13 cellular contexts compared by ENCODE assay signal in genomic region chr14:78399316-78399889, GRCh38.
DNase-seq lines count a peak whose midpoint lies in the region; TF ChIP-seq lines count a peak whose summit lies in the region.
"Had no signal": no experiment of that assay in that cellular context is flagged by ENCODE, and none has a peak within 500 bp of the region (broad histone marks: within the 10 kb centered on the region; RNA-seq: fewer than 3 reads in every experiment).

No MANE protein-coding gene starts in this region.

- H3K36me3 Mint-ChIP-seq in activated CD4-positive, alpha-beta T cell treated with anti-CD3 and anti-CD28 coated beads, Interleukin-2, amount 10 ng/mL, durations not matched to agents 7 days and 5 days (ENCODE audit: low read depth): no peaks in the 10 kb centered on the region

- no peak for TF ChIP-seq EP300 in neural cell (conservative IDR thresholded peaks at IDR 0.05; ENCODE audit: poor library complexity, severe bottlenecking)

- no peak overlapping the region for H2AFZ ChIP-seq in neural cell (ENCODE audit: low read depth, low read length)

- no peak for TF ChIP-seq RAD21 in neural cell (conservative IDR thresholded peaks at IDR 0.05)

- no peaks in the 10 kb centered on the region for H3K27me3 Mint-ChIP-seq in activated CD4-positive, alpha-beta T cell treated with anti-CD3 and anti-CD28 coated beads, Interleukin-2, amount 10 ng/mL, durations not matched to agents 7 days and 5 days

- CTCF ChIA-PET in activated CD4-positive, alpha-beta T cell treated with anti-CD3 and anti-CD28 coated beads, Interleukin-2, amount 10 ng/mL, durations not matched to agents 7 days and 5 days (lab: Charles Lee): no interaction called here

- H3K27me3 ChIP-seq in brain microvascular endothelial cell (replicated peaks) (no peaks in the 10 kb centered on the region), neural cell (ENCODE audit: insufficient read depth, low read depth, low read length) (no peaks in the 10 kb centered on the region)
- H3K27me3 ChIP-seq: ovary, tibial artery had no signal

- no peak overlapping the region for H3K4me2 ChIP-seq in neural cell (ENCODE audit: low read length)

- H3K9ac ChIP-seq in neural cell (ENCODE audit: low read length): no peak overlapping the region

- H3K27ac Mint-ChIP-seq in activated CD4-positive, alpha-beta T cell treated with anti-CD3 and anti-CD28 coated beads, Interleukin-2, amount 10 ng/mL, durations not matched to agents 7 days and 5 days: no peak overlapping the region

- no peak overlapping the region for H3K4me3 ChIP-seq in brain microvascular endothelial cell (ENCODE audit: low read depth, low read length)
- no peak overlapping the region for H3K4me3 ChIP-seq in neural cell (ENCODE audit: low read length)
- H3K4me3 ChIP-seq: esophagus muscularis mucosa, ovary, tibial artery had no signal

- in situ Hi-C loops in brain microvascular endothelial cell (cut with HindIII; ENCODE audit: low pct_ligation_motif_present, low sequenced_read_pairs): no loop called here

- H3K9me3 Mint-ChIP-seq in activated CD4-positive, alpha-beta T cell treated with anti-CD3 and anti-CD28 coated beads, Interleukin-2, amount 10 ng/mL, durations not matched to agents 7 days and 5 days: no peaks in the 10 kb centered on the region

- no peaks in the 10 kb centered on the region for H3K9me2 ChIP-seq in neural cell (ENCODE audit: insufficient read depth, low read length)

- no peak overlapping the region for H3K4me3 Mint-ChIP-seq in activated CD4-positive, alpha-beta T cell treated with anti-CD3 and anti-CD28 coated beads, Interleukin-2, amount 10 ng/mL, durations not matched to agents 7 days and 5 days

- H3K36me3 ChIP-seq in brain microvascular endothelial cell (replicated peaks) (no peaks in the 10 kb centered on the region), neural cell (ENCODE audit: insufficient read depth, low read length) (no peaks in the 10 kb centered on the region)
- H3K36me3 ChIP-seq: esophagus muscularis mucosa, ovary, tibial artery had no signal

- no peaks in the 10 kb centered on the region for H3K4me1 Mint-ChIP-seq in activated CD4-positive, alpha-beta T cell treated with anti-CD3 and anti-CD28 coated beads, Interleukin-2, amount 10 ng/mL, durations not matched to agents 7 days and 5 days

- no peak for TF ChIP-seq CTCF in brain microvascular endothelial cell (IDR thresholded peaks at IDR 0.05; ENCODE audit: low read depth, low read length, missing control alignments)
- TF ChIP-seq CTCF in neural cell (IDR thresholded peaks at IDR 0.05; ENCODE audit: poor library complexity, severe bottlenecking): no peak

- no peaks in the 10 kb centered on the region for H3K9me3 ChIP-seq in neural cell (ENCODE audit: low read length)
- H3K9me3 ChIP-seq: esophagus muscularis mucosa, ovary, tibial artery had no signal

- H3F3A ChIP-seq in neural cell (ENCODE audit: insufficient read depth, low read length, poor library complexity, severe bottlenecking): peaks cover 4% of the 10 kb centered on the region

- H4K20me1 ChIP-seq in neural cell (ENCODE audit: insufficient read depth): no peaks in the 10 kb centered on the region

- H3K27ac ChIP-seq in brain microvascular endothelial cell (no peak overlapping the region), neural cell (ENCODE audit: low read length) (no peak overlapping the region)
- H3K27ac ChIP-seq: esophagus muscularis mucosa, ovary, tibial artery had no signal

- peaks cover 14% of the 10 kb centered on the region for H3K79me2 ChIP-seq in neural cell (replicated peaks; ENCODE audit: insufficient read depth, low read length)

- POLR2A ChIA-PET in activated CD4-positive, alpha-beta T cell treated with anti-CD3 and anti-CD28 coated beads, Interleukin-2, amount 10 ng/mL, durations not matched to agents 7 days and 5 days (lab: Charles Lee): no interaction called here

- DNase-seq in activated CD4-positive, alpha-beta T cell treated with anti-CD3 and anti-CD28 coated beads, Interleukin-2, amount 10 ng/mL, durations not matched to agents 7 days and 5 days: peak; percentile 10
- no peak for DNase-seq in activated CD4-positive, alpha-beta T cell treated with anti-CD3 and anti-CD28 coated beads, Interleukin-2, amount 50 U/mL, for 1 hour
- DNase-seq in Kasumi-1 (lab: John Stamatoyannopoulos, UW): peak; percentile 39
- peak; percentile 7 for DNase-seq in brain microvascular endothelial cell
- DNase-seq in NCI-H345 (lab: John Stamatoyannopoulos, UW): no peak
- DNase-seq in NCI-H2081 (lab: John Stamatoyannopoulos, UW): no peak
- DNase-seq in activated gamma-delta T cell treated with Interleukin-2 at 50 U/mL for 16 hours: no peak
- DNase-seq: anterior cingulate cortex, NCI-H1436 treated with DMSO at 0.1 percent for 48 hours, ovary, tibial artery had no signal

TF ChIP-seq in neural cell, 6 proteins besides CTCF, POLR2A, EP300 and RAD21:
- TF ChIP-seq TAF1 (IDR thresholded peaks at IDR 0.05; ENCODE audit: low read depth) (no peak), REST (IDR thresholded peaks at IDR 0.05; ENCODE audit: borderline replicate concordance) (peak; percentile 52)

Comparison
In these comparisons a context has a peak if more than half of its experiments do, and no peak if none do; other contexts are left out.
1. DNase-seq: peak in activated CD4-positive, alpha-beta T cell treated with anti-CD3 and anti-CD28 coated beads, Interleukin-2, amount 10 ng/mL, durations not matched to agents 7 days and 5 days (single experiment), Kasumi-1 (2 of 2) and brain microvascular endothelial cell (single experiment); none in activated CD4-positive, alpha-beta T cell treated with anti-CD3 and anti-CD28 coated beads, Interleukin-2, amount 50 U/mL, for 1 hour (single experiment), NCI-H345 (single experiment), NCI-H2081 (0 of 2) and activated gamma-delta T cell treated with Interleukin-2 at 50 U/mL for 16 hours (single experiment).